In the genomic region with DNA sequence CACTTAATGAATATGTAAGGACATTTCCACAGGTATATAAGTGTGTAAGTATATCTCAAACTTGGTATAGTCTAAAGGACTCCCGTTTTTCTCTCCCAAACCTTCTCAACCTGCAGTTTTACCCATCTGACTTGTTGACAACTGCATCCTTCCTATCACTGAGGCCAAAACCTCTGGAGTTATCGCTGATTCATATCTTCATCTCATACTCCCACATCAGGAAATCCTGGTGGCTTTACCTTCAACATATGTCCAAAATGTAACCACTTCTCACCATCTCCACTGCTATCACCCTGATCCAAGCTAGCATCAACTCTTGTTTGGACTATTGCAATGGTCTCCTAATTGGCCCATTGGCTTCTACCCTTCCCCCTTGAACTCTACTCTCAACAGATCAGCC, we compare ENCODE assay signal across 17 cellular contexts.
DNase-seq lines count a peak whose midpoint lies in the region; ATAC-seq and FAIRE-seq lines count a peak whose summit lies in the region.
"Had no signal": no experiment of that assay in that cellular context is flagged by ENCODE, and none has a peak within 500 bp of the region (broad histone marks: within the 10 kb centered on the region; RNA-seq: fewer than 3 reads in every experiment).

No MANE protein-coding gene starts in this region.

- H3K4me1 Mint-ChIP-seq in stimulated activated naive CD8-positive, alpha-beta T cell treated with anti-CD3 and anti-CD28 coated beads, Interleukin-15, amount 100 ng/mL, for 72 hours, result peaks cover 45% of the 10 kb centered on the region
- peaks cover 24% of the 10 kb centered on the region for H3K4me1 Mint-ChIP-seq in stimulated activated effector memory CD8-positive, alpha-beta T cell treated with anti-CD3 and anti-CD28 coated beads, Interleukin-12 subunit alpha, Interleukin-12 subunit beta, amount 100 ng/mL, for 72 hours

- peaks cover 0 to 5% of the 10 kb centered on the region in 2 donors for H3K9me3 Mint-ChIP-seq in stimulated activated naive CD8-positive, alpha-beta T cell treated with anti-CD3 and anti-CD28 coated beads, Interleukin-15, amount 100 ng/mL, for 72 hours
- H3K9me3 Mint-ChIP-seq in stimulated activated effector memory CD8-positive, alpha-beta T cell treated with anti-CD3 and anti-CD28 coated beads, Interleukin-12 subunit alpha, Interleukin-12 subunit beta, amount 100 ng/mL, for 72 hours, result no peaks in the 10 kb centered on the region
- H3K9me3 Mint-ChIP-seq: CD14-positive monocyte; CD4-positive, alpha-beta T cell; CD8-positive, alpha-beta memory T cell had no signal

- no peak overlapping the region for H3K4me3 Mint-ChIP-seq in stimulated activated naive CD8-positive, alpha-beta T cell treated with anti-CD3 and anti-CD28 coated beads, Interleukin-15, amount 100 ng/mL, for 72 hours
- H3K4me3 Mint-ChIP-seq in stimulated activated effector memory CD8-positive, alpha-beta T cell treated with anti-CD3 and anti-CD28 coated beads, Interleukin-12 subunit alpha, Interleukin-12 subunit beta, amount 100 ng/mL, for 72 hours, result no peak overlapping the region
- H3K4me3 Mint-ChIP-seq: CD14-positive monocyte; CD4-positive, alpha-beta T cell; CD8-positive, alpha-beta memory T cell had no signal

- H3K27me3 Mint-ChIP-seq in stimulated activated naive CD8-positive, alpha-beta T cell treated with anti-CD3 and anti-CD28 coated beads, Interleukin-15, amount 100 ng/mL, for 72 hours, result no peaks in the 10 kb centered on the region
- H3K27me3 Mint-ChIP-seq: CD4-positive, alpha-beta T cell; CD8-positive, alpha-beta memory T cell had no signal

- no peak overlapping the region for H3K27ac Mint-ChIP-seq in stimulated activated naive CD8-positive, alpha-beta T cell treated with anti-CD3 and anti-CD28 coated beads, Interleukin-15, amount 100 ng/mL, for 72 hours
- H3K27ac Mint-ChIP-seq in stimulated activated effector memory CD8-positive, alpha-beta T cell treated with anti-CD3 and anti-CD28 coated beads, Interleukin-12 subunit alpha, Interleukin-12 subunit beta, amount 100 ng/mL, for 72 hours, result no peak overlapping the region
- H3K27ac Mint-ChIP-seq: CD14-positive monocyte; CD4-positive, alpha-beta T cell; CD8-positive, alpha-beta memory T cell had no signal

- DNase-seq in stimulated activated naive CD8-positive, alpha-beta T cell treated with anti-CD3 and anti-CD28 coated beads, Interleukin-15, Interleukin-2, amounts not matched to agents 100 U/mL and 50 U/mL, for 24 hours, result no peak
- no peak for DNase-seq in stimulated activated naive CD8-positive, alpha-beta T cell treated with anti-CD3 and anti-CD28 coated beads, Interleukin-15, amount 100 ng/mL, for 72 hours
- DNase-seq in GM19239 (ENCODE audit: insufficient read length, low spot score) (no peak), D341Med (ENCODE audit: low spot score) (no peak), DMS53 treated with DMSO at 0.1 percent for 48 hours (lab: John Stamatoyannopoulos, UW; ENCODE audit: unreplicated experiment) (no peak)
- no peak for DNase-seq in stimulated activated effector memory CD8-positive, alpha-beta T cell treated with anti-CD3 and anti-CD28 coated beads, Interleukin-12 subunit alpha, Interleukin-12 subunit beta, amount 100 ng/mL, for 72 hours (ENCODE audit: low spot score in 2 of 2)
- DNase-seq: CD4-positive, alpha-beta T cell; CD8-positive, alpha-beta memory T cell; DMS53; DND-41; GM23248; H7; HCEC 1CT had no signal

- H3K36me3 Mint-ChIP-seq in stimulated activated effector memory CD8-positive, alpha-beta T cell treated with anti-CD3 and anti-CD28 coated beads, Interleukin-12 subunit alpha, Interleukin-12 subunit beta, amount 100 ng/mL, for 72 hours, result peaks cover 43% of the 10 kb centered on the region
- H3K36me3 Mint-ChIP-seq: CD14-positive monocyte had no signal

- ATAC-seq in stimulated activated naive CD8-positive, alpha-beta T cell treated with anti-CD3 and anti-CD28 coated beads, Interleukin-15, Interleukin-2, amounts not matched to agents 100 U/mL and 50 U/mL, for 24 hours, result peak; percentile 29
- ATAC-seq in stimulated activated naive CD8-positive, alpha-beta T cell treated with anti-CD3 and anti-CD28 coated beads, Interleukin-15, amount 100 ng/mL, for 72 hours, result no peak
- ATAC-seq in stimulated activated effector memory CD8-positive, alpha-beta T cell treated with anti-CD3 and anti-CD28 coated beads, Interleukin-12 subunit alpha, Interleukin-12 subunit beta, amount 100 ng/mL, for 72 hours, result peak; percentile 13

- peak; percentile 14 for FAIRE-seq in GM19239 (lab: Jason Lieb, UNC)
- FAIRE-seq: G401.6, GM12892, H1 had no signal
